ENCODE assay signal across 7 cellular contexts in genomic region chr11:65133724-65134123, GRCh38. TPM values are rescaled to one million over a fixed set of nuclear protein-coding genes. Genes with fewer than 3 reads are reported as not detected.
A peak's percentile ranks its signal among the peaks of the same experiment; 100 is the strongest.
DNase-seq lines count a peak whose midpoint lies in the region; TF ChIP-seq lines count a peak whose summit lies in the region.

No MANE protein-coding gene starts in this region.

- no peaks in the 10 kb centered on the region for H3K9me3 ChIP-seq in HUES64 (ENCODE audit: insufficient read depth, low read depth, low read length)
- no peaks in the 10 kb centered on the region for H3K9me3 ChIP-seq in suprapubic skin

- H3K4me3 ChIP-seq in HUES64 (ENCODE audit: low read length) = peak overlapping the region; percentile 83
- peak overlapping the region; percentile 78 for H3K4me3 ChIP-seq in astrocyte of the cerebellum (ENCODE audit: low read depth, low read length)
- peak overlapping the region; percentile 79 for H3K4me3 ChIP-seq in kidney epithelial cell (ENCODE audit: low read depth, low read length)
- H3K4me3 ChIP-seq in suprapubic skin = peak overlapping the region; percentile 80

- H3K9ac ChIP-seq in HUES64 (ENCODE audit: low read depth, low read length) = peak overlapping the region; percentile 98

- H3K27ac ChIP-seq in HUES64 (ENCODE audit: low read depth, low read length) (peak overlapping the region; percentile 94), suprapubic skin (peak overlapping the region; percentile 98)

- no peak for TF ChIP-seq POLR2A in suprapubic skin (IDR thresholded peaks at IDR 0.05)

- whole genome bisulfite sequencing in HUES64 = under 1% methylated on average over 20 of the region's 20 CpGs
- under 1% methylated on average over 15 of the region's 20 CpGs for WGBS in suprapubic skin

- no peak for DNase-seq in astrocyte of the cerebellum (ENCODE audit: low read depth)
- DNase-seq in kidney epithelial cell (ENCODE audit: low read depth) = no peak
- DNase-seq in suprapubic skin (ENCODE audit: low spot score in 2 of 2) = peak in 1 of 2 donors; percentile 72
- DNase-seq in NCI-H526 treated with DMSO at 0.1 percent for 48 hours (lab: John Stamatoyannopoulos, UW) = no peak
- DNase-seq in NCI-H2227 treated with DMSO at 0.1 percent for 48 hours (lab: John Stamatoyannopoulos, UW) = no peak
- no peak for DNase-seq in stimulated activated CD4-positive, alpha-beta T cell treated with anti-CD3 and anti-CD28 coated beads, Interleukin-4, amount 100 ng/mL, for 4 hours

- no peak for TF ChIP-seq EP300 in suprapubic skin (IDR thresholded peaks at IDR 0.05)

- H3K27me3 ChIP-seq in HUES64 (ENCODE audit: insufficient read depth, low read length) (no peaks in the 10 kb centered on the region), kidney epithelial cell (ENCODE audit: control insufficient read depth, insufficient read depth, low read length) (no peaks in the 10 kb centered on the region), suprapubic skin (no peaks in the 10 kb centered on the region)

- TF ChIP-seq CTCF in astrocyte of the cerebellum (IDR thresholded peaks at IDR 0.05; ENCODE audit: low read depth, low read length, missing control alignments) = no peak
- TF ChIP-seq CTCF in kidney epithelial cell (IDR thresholded peaks at IDR 0.05; ENCODE audit: insufficient read depth, low read length, poor library complexity, severe bottlenecking) = no peak
- no peak for TF ChIP-seq CTCF in suprapubic skin (IDR thresholded peaks at IDR 0.05)

- H3K36me3 ChIP-seq in HUES64 (ENCODE audit: insufficient read depth, low read length) = peaks cover 38% of the 10 kb centered on the region
- H3K36me3 ChIP-seq in kidney epithelial cell (ENCODE audit: control insufficient read depth, insufficient read depth, low read length) = peaks cover 4% of the 10 kb centered on the region
- H3K36me3 ChIP-seq in suprapubic skin = peaks cover 38% of the 10 kb centered on the region

- H3K4me1 ChIP-seq in HUES64 (ENCODE audit: insufficient read depth, low read length) (0 out of 2 replicates have a peak, but pooled peaks cover 2% of the 10 kb centered on the region), suprapubic skin (peaks cover 34% of the 10 kb centered on the region)

- in situ Hi-C loops in astrocyte of the cerebellum (cut with HindIII; ENCODE audit: low sequenced_read_pairs) = no loop called here

RNA-seq across cellular contexts. Expression of gene SYVN1, which starts 0.6 kb away (rescaled TPM):
- polyA plus RNA-seq in HUES64 (2013, experiment 1 of 2) = 17.1 TPM
- polyA plus RNA-seq in HUES64 (2013, experiment 2 of 2) = 20.0 TPM
- total RNA-seq in kidney epithelial cell = 23.4 and 31.0 TPM in 2 replicates
- total RNA-seq in suprapubic skin = 10 to 100 TPM; 52.7 to 61.2 (median 56.9) TPM

RNA-seq across cellular contexts. Expression of gene MRPL49, which starts 11.6 kb away (rescaled TPM):
- 53.0 TPM for polyA plus RNA-seq in HUES64 (2013, experiment 1 of 2)
- polyA plus RNA-seq in HUES64 (2013, experiment 2 of 2) = 44.4 TPM
- total RNA-seq in kidney epithelial cell = 67.6 and 88.5 TPM in 2 replicates
- total RNA-seq in suprapubic skin = 10 to 100 TPM; 48.0 to 68.5 (median 61.7) TPM

RNA-seq across cellular contexts. Expression of gene FAU, which starts 11.8 kb away (rescaled TPM):
- polyA plus RNA-seq in HUES64 (2013, experiment 1 of 2) = 815 TPM
- 790 TPM for polyA plus RNA-seq in HUES64 (2013, experiment 2 of 2)
- 595 and 710 TPM in 2 replicates for total RNA-seq in kidney epithelial cell
- 100 to 1,000 TPM; 584 to 609 (median 602) TPM for total RNA-seq in suprapubic skin

RNA-seq across cellular contexts. Expression of gene ZNHIT2, which starts 16.2 kb away (rescaled TPM):
- polyA plus RNA-seq in HUES64 (2013, experiment 1 of 2) = 8.9 TPM
- polyA plus RNA-seq in HUES64 (2013, experiment 2 of 2) = 8.5 TPM
- total RNA-seq in kidney epithelial cell (21.3 and 28.1 TPM in 2 replicates), suprapubic skin (10 to 100 TPM in 3 of 4 donors, 1 to 10 TPM in 1; 9.0 to 23.3 (median 17.6) TPM)

RNA-seq across cellular contexts. Expression of gene TM7SF2, which starts 22.1 kb away (rescaled TPM):
- 52.4 TPM for polyA plus RNA-seq in HUES64 (2013, experiment 1 of 2)
- 60.2 TPM for polyA plus RNA-seq in HUES64 (2013, experiment 2 of 2)
- total RNA-seq in kidney epithelial cell (42.4 and 42.6 TPM in 2 replicates), suprapubic skin (100 to 1,000 TPM in 2 of 4 donors, 10 to 100 TPM in 2; 76.5 to 214 (median 145) TPM)
